8 cellular contexts compared by ENCODE assay signal in genomic region chr19:52527134-52527953, GRCh38. TPM values are rescaled to one million over a fixed set of nuclear protein-coding genes. Genes with fewer than 3 reads are reported as not detected.
A peak's percentile ranks its signal among the peaks of the same experiment; 100 is the strongest.
DNase-seq lines count a peak whose midpoint lies in the region; ATAC-seq and TF ChIP-seq lines count a peak whose summit lies in the region.

Gene ZNF808 (plus strand): TSS chr19:52527668. CDS start chr19:52543285, 15,617 bp downstream.

- H3K4me1 ChIP-seq in ES-I3 (ENCODE audit: insufficient read depth, low read length) (no peaks in the 10 kb centered on the region), foreskin keratinocyte (peaks cover 4% of the 10 kb centered on the region), neuron (ENCODE audit: insufficient read depth, low read length) (peaks cover 4% of the 10 kb centered on the region)

- no peaks in the 10 kb centered on the region for H3K36me3 ChIP-seq in ES-I3 (ENCODE audit: insufficient read depth, low read length)
- no peaks in the 10 kb centered on the region for H3K36me3 ChIP-seq in neuron (ENCODE audit: insufficient read depth, low read length)

- peak within 1 kb of the TSS; percentile 87 for H2AFZ ChIP-seq in neuron (ENCODE audit: low read depth, low read length)

- DNase-seq in H4 (ENCODE audit: low spot score): peak; percentile 89
- peak; percentile 91 for DNase-seq in LoVo (ENCODE audit: low spot score)
- peak; percentile 73 for DNase-seq in SHP77 treated with DMSO at 0.1 percent for 48 hours (lab: John Stamatoyannopoulos, UW)
- peak; percentile 98 for DNase-seq in activated gamma-delta T cell treated with anti-CD3 and anti-CD28 coated beads, Interleukin-2, amount 50 U/mL, for 16 hours (ENCODE audit: low read depth)
- DNase-seq in foreskin keratinocyte: peak; percentile 78 to 90
- DNase-seq in stromal cell of bone marrow (ENCODE audit: low read depth): peak; percentile 80

- no peaks in the 10 kb centered on the region for H3K9me3 ChIP-seq in ES-I3 (ENCODE audit: control insufficient read depth, insufficient read depth, low read length)
- peaks cover 4% of the 10 kb centered on the region for H3K9me3 ChIP-seq in neuron (ENCODE audit: low read length)

- H3K9ac ChIP-seq in ES-I3 (ENCODE audit: low read depth, low read length): peak within 1 kb of the TSS; percentile 94

- peak; percentile 93 for ATAC-seq in foreskin keratinocyte

- peak; percentile 65 for TF ChIP-seq CTCF in foreskin keratinocyte (conservative IDR thresholded peaks at IDR 0.05)

- peak within 1 kb of the TSS; percentile 93 for H3K4me3 ChIP-seq in neuron (ENCODE audit: low read length)

- no peaks in the 10 kb centered on the region for H3K27me3 ChIP-seq in foreskin keratinocyte
- H3K27me3 ChIP-seq in neuron (ENCODE audit: insufficient read depth, low read length): no peaks in the 10 kb centered on the region

- peak within 1 kb of the TSS; percentile 89 for H3K27ac ChIP-seq in foreskin keratinocyte

RNA-seq across cellular contexts. Expression of gene ZNF808, which starts in this region (rescaled TPM):
- total RNA-seq in H4 (2014; rRNA removed; shearing (Covaris generic)): 9.1 and 11.6 TPM in 2 replicates
- 9.4 and 12.0 TPM in 2 replicates for total RNA-seq in foreskin keratinocyte
- 0.89 and 0.92 TPM in 2 replicates for polyA plus RNA-seq in foreskin keratinocyte

Comparison
In these comparisons a context has a peak if more than half of its experiments do, and no peak if none do; other contexts are left out.
1. Peak in every context shown above with its lines: DNase-seq, ATAC-seq, H3K4me3 ChIP-seq and H3K27ac ChIP-seq.